In genomic region chr11:12249590-12250260, GRCh38 we compare ENCODE assay signal across 10 cellular contexts.
DNase-seq lines count a peak whose midpoint lies in the region; ATAC-seq, FAIRE-seq and TF ChIP-seq lines count a peak whose summit lies in the region.
"Had no signal": no experiment of that assay in that cellular context is flagged by ENCODE, and none has a peak within 500 bp of the region (broad histone marks: within the 10 kb centered on the region; RNA-seq: fewer than 3 reads in every experiment).

No MANE protein-coding gene starts in this region.

- no peak for FAIRE-seq in H1 (lab: Jason Lieb, UNC)
- FAIRE-seq: HTR-8/SVneo had no signal

- no peak overlapping the region for H3K4me3 ChIP-seq in H1 (ENCODE audit: extremely low read depth in 1 of 4, insufficient read depth in 2 of 4, low read depth in 3 of 4, low read length in 4 of 4)
- H3K4me3 ChIP-seq in thyroid gland (replicated peaks in 1 of 3): no peak overlapping the region
- H3K4me3 ChIP-seq: skin epidermis had no signal

- H3K56ac ChIP-seq in H1 (replicated peaks; ENCODE audit: insufficient read length, low read depth, low read length): no peak overlapping the region

- no peak for TF ChIP-seq CTCF in H1 (IDR thresholded peaks at IDR 0.05; ENCODE audit: control extremely low read depth in 1 of 3, insufficient read depth in 1 of 3, low read depth in 1 of 3, low read length in 3 of 3)
- TF ChIP-seq CTCF in thyroid gland (IDR thresholded peaks at IDR 0.05): no peak

- TF ChIP-seq POLR2A in H1 (IDR thresholded peaks at IDR 0.05; ENCODE audit: control extremely low read depth in 1 of 2, low read depth in 2 of 2, low read length in 2 of 2): no peak
- TF ChIP-seq POLR2A in thyroid gland (IDR thresholded peaks at IDR 0.05): no peak

- intact Hi-C loops in thyroid gland (cut with DNase I): no loop called here

- peaks cover 5 to 17% (median 12%) of the 10 kb centered on the region in 4 experiments; a peak in 5 of 7 replicates for H3K4me1 ChIP-seq in H1 (replicated peaks in 1 of 4; ENCODE audit: control insufficient read depth in 3 of 4, insufficient read depth in 4 of 4, low read length in 3 of 4)
- H3K4me1 ChIP-seq in thyroid gland: peaks cover 27 to 30% of the 10 kb centered on the region in 2 donors

- H4K8ac ChIP-seq in H1 (ENCODE audit: extremely low read depth, insufficient read depth, low read length): no peak overlapping the region; the same call in 1 of the 2 replicates

- no peak overlapping the region for H2BK120ac ChIP-seq in H1 (replicated peaks; ENCODE audit: low read depth, low read length)

- H3K27ac Mint-ChIP-seq in activated T-cell treated with anti-CD3 and anti-CD28 coated beads, Interleukin-2, amount 50 U/mL, for 72 hours: no peak overlapping the region
- H3K27ac Mint-ChIP-seq in activated CD4-positive, alpha-beta T cell treated with anti-CD3 and anti-CD28 coated beads, Interleukin-2, amount 10 ng/mL, durations not matched to agents 7 days and 5 days: no peak overlapping the region
- H3K27ac Mint-ChIP-seq: activated CD8-positive, alpha-beta T cell treated with anti-CD3 and anti-CD28 coated beads, Interleukin-2, amount 10 ng/mL, durations not matched to agents 7 days and 5 days had no signal

- peak overlapping the region; percentile 67 for H4K91ac ChIP-seq in H1 (replicated peaks; ENCODE audit: insufficient read length, low read length)

- H3K9me3 Mint-ChIP-seq in activated T-cell treated with anti-CD3 and anti-CD28 coated beads, Interleukin-2, amount 50 U/mL, for 72 hours: no peaks in the 10 kb centered on the region
- no peaks in the 10 kb centered on the region for H3K9me3 Mint-ChIP-seq in activated CD4-positive, alpha-beta T cell treated with anti-CD3 and anti-CD28 coated beads, Interleukin-2, amount 10 ng/mL, durations not matched to agents 7 days and 5 days

- H3K27me3 Mint-ChIP-seq in activated T-cell treated with anti-CD3 and anti-CD28 coated beads, Interleukin-2, amount 50 U/mL, for 72 hours (ENCODE audit: low read depth): no peaks in the 10 kb centered on the region
- H3K27me3 Mint-ChIP-seq in activated CD4-positive, alpha-beta T cell treated with anti-CD3 and anti-CD28 coated beads, Interleukin-2, amount 10 ng/mL, durations not matched to agents 7 days and 5 days: no peaks in the 10 kb centered on the region

- WGBS in H1 (ENCODE audit: extremely low coverage in 1 of 2, insufficient coverage in 1 of 2, insufficient read length in 1 of 2, insufficient replicate concordance in 2 of 2, low coverage in 1 of 2, low lambda C conversion rate in 2 of 2, missing lambda C conversion rate in 1 of 2), 2 experiments: 89% methylated on average over 20 of the region's 20 CpGs; no CpG with 5 or more reads in 1 of the 2 experiments
- WGBS in thyroid gland, 2 donors: 70 to 73% methylated on average over 20 of the region's 20 CpGs

- TF ChIP-seq RAD21 in H1 (IDR thresholded peaks at IDR 0.05 in 1 of 2, conservative IDR thresholded peaks at IDR 0.05 in 1 of 2; ENCODE audit: low read depth in 2 of 2, low read length in 2 of 2): no peak

- no peaks in the 10 kb centered on the region for H4K20me1 ChIP-seq in H1 (replicated peaks in 1 of 2; ENCODE audit: control insufficient read depth in 1 of 2, insufficient read depth in 2 of 2, low read length in 2 of 2)

- H3K79me2 ChIP-seq in H1 (ENCODE audit: control insufficient read depth in 1 of 2, insufficient read depth in 2 of 2, low read length in 2 of 2): no peaks in the 10 kb centered on the region

- H3K18ac ChIP-seq in H1 (ENCODE audit: extremely low read depth, low read length): no peak overlapping the region

- no peaks in the 10 kb centered on the region for H3K23me2 ChIP-seq in H1 (ENCODE audit: low read depth, low read length)

- no peaks in the 10 kb centered on the region for H3K79me1 ChIP-seq in H1 (ENCODE audit: low read depth, low read length)

- H3K36me3 Mint-ChIP-seq in activated T-cell treated with anti-CD3 and anti-CD28 coated beads, Interleukin-2, amount 50 U/mL, for 72 hours (ENCODE audit: insufficient read depth in 2 of 2): peaks cover 0 to 9% of the 10 kb centered on the region in 2 donors
- peaks cover 2% of the 10 kb centered on the region for H3K36me3 Mint-ChIP-seq in activated CD4-positive, alpha-beta T cell treated with anti-CD3 and anti-CD28 coated beads, Interleukin-2, amount 10 ng/mL, durations not matched to agents 7 days and 5 days (ENCODE audit: low read depth)

- no peak overlapping the region for H3K4me2 ChIP-seq in H1 (ENCODE audit: insufficient read depth in 1 of 2, low read depth in 2 of 2, low read length in 2 of 2)

- H2AK5ac ChIP-seq in H1 (ENCODE audit: low read depth, low read length): peak overlapping the region; percentile 28; the same call in 1 of the 2 replicates

- ATAC-seq in activated T-cell treated with anti-CD3 and anti-CD28 coated beads, Interleukin-2, amount 50 U/mL, for 72 hours (replicated peaks in 1 of 2): no peak
- ATAC-seq: activated CD8-positive, alpha-beta T cell treated with anti-CD3 and anti-CD28 coated beads, Interleukin-2, amount 10 ng/mL, durations not matched to agents 7 days and 5 days had no signal

- H2BK20ac ChIP-seq in H1 (ENCODE audit: low read length): peak overlapping the region; percentile 40; the same call in 1 of the 2 replicates

- H3K4ac ChIP-seq in H1 (replicated peaks; ENCODE audit: insufficient read length, low read depth, low read length): peak overlapping the region; percentile 23

- no peak overlapping the region for H3K23ac ChIP-seq in H1 (ENCODE audit: insufficient read length)

- no peak overlapping the region; the same call in 1 of the 2 replicates for H2BK5ac ChIP-seq in H1 (ENCODE audit: low read depth, low read length)

- no peaks in the 10 kb centered on the region for H3K4me1 Mint-ChIP-seq in activated T-cell treated with anti-CD3 and anti-CD28 coated beads, Interleukin-2, amount 50 U/mL, for 72 hours (ENCODE audit: low read depth)
- H3K4me1 Mint-ChIP-seq in activated CD4-positive, alpha-beta T cell treated with anti-CD3 and anti-CD28 coated beads, Interleukin-2, amount 10 ng/mL, durations not matched to agents 7 days and 5 days: no peaks in the 10 kb centered on the region

- no peak overlapping the region for H3K9ac ChIP-seq in H1 (replicated peaks in 1 of 4; ENCODE audit: extremely low read depth in 1 of 4, low read depth in 3 of 4, low read length in 3 of 4)

- POLR2A ChIA-PET in H1 (lab: Charles Lee; ENCODE audit: partially characterized antibody): interaction anchor here (1.2 kb wide), 1 partner anchor 10 kb away, joined by 3 read pairs; no protein-coding TSS in a partner anchor
- POLR2A ChIA-PET in activated CD4-positive, alpha-beta T cell treated with anti-CD3 and anti-CD28 coated beads, Interleukin-2, amount 10 ng/mL, durations not matched to agents 7 days and 5 days (lab: Charles Lee): no interaction called here

- H2BK12ac ChIP-seq in H1 (ENCODE audit: low read depth, low read length): peak overlapping the region; percentile 85; the same call in 1 of the 2 replicates

- DNase-seq in NCI-H1092 treated with DMSO at 0.1 percent for 48 hours (lab: John Stamatoyannopoulos, UW) (peak; percentile 96), NCI-H510A treated with DMSO at 0.1 percent for 48 hours (lab: John Stamatoyannopoulos, UW) (peak; percentile 88), H1 (ENCODE audit: low read depth in 1 of 2, low spot score in 2 of 2) (no peak), thyroid gland (peak; percentile 73 to 74), NOMO-1 treated with DMSO at 0.1 percent for 48 hours (lab: John Stamatoyannopoulos, UW; ENCODE audit: unreplicated experiment) (no peak)
- no peak for DNase-seq in activated T-cell treated with anti-CD3 and anti-CD28 coated beads, Interleukin-2, amount 50 U/mL, for 72 hours
- no peak for DNase-seq in activated CD4-positive, alpha-beta T cell treated with anti-CD3 and anti-CD28 coated beads, Interleukin-2, amount 10 ng/mL, durations not matched to agents 7 days and 5 days
- DNase-seq: activated CD8-positive, alpha-beta T cell treated with anti-CD3 and anti-CD28 coated beads, Interleukin-2, amount 10 ng/mL, durations not matched to agents 7 days and 5 days had no signal

- no peak overlapping the region for H2AFZ ChIP-seq in H1 (ENCODE audit: low read length)

- 0 out of 7 replicates have a peak, but pooled peaks cover 0 to 2% (median 0%) of the 10 kb centered on the region in 4 experiments for H3K27me3 ChIP-seq in H1 (replicated peaks in 1 of 4; ENCODE audit: control insufficient read depth in 3 of 4, extremely low read depth in 1 of 4, insufficient read depth in 3 of 4, low read length in 3 of 4)
- H3K27me3 ChIP-seq in thyroid gland: no peaks in the 10 kb centered on the region

- H3K14ac ChIP-seq in H1 (ENCODE audit: insufficient read length): no peak overlapping the region

- no peaks in the 10 kb centered on the region for H3K9me3 ChIP-seq in H1 (ENCODE audit: insufficient read depth in 2 of 2, low read depth in 1 of 2, low read length in 1 of 2)
- no peaks in the 10 kb centered on the region for H3K9me3 ChIP-seq in thyroid gland

- H2BK15ac ChIP-seq in H1 (ENCODE audit: low read length): no peak overlapping the region; the same call in 1 of the 2 replicates

- no peaks in the 10 kb centered on the region for H3K36me3 ChIP-seq in H1 (ENCODE audit: control insufficient read depth in 2 of 4, insufficient read depth in 4 of 4, low read length in 3 of 4)
- no peaks in the 10 kb centered on the region for H3K36me3 ChIP-seq in thyroid gland

- no peak overlapping the region for H3K4me3 Mint-ChIP-seq in activated T-cell treated with anti-CD3 and anti-CD28 coated beads, Interleukin-2, amount 50 U/mL, for 72 hours
- H3K4me3 Mint-ChIP-seq in activated CD4-positive, alpha-beta T cell treated with anti-CD3 and anti-CD28 coated beads, Interleukin-2, amount 10 ng/mL, durations not matched to agents 7 days and 5 days: no peak overlapping the region
- H3K4me3 Mint-ChIP-seq: activated CD8-positive, alpha-beta T cell treated with anti-CD3 and anti-CD28 coated beads, Interleukin-2, amount 10 ng/mL, durations not matched to agents 7 days and 5 days had no signal

- TF ChIP-seq EP300 in H1 (IDR thresholded peaks at IDR 0.05; ENCODE audit: borderline replicate concordance in 1 of 2, low read depth in 2 of 2, low read length in 2 of 2): no peak

- no peak overlapping the region for H3K27ac ChIP-seq in H1 (ENCODE audit: low read depth, low read length)
- peak overlapping the region in 2 of 3 donors; percentile 74 to 82 for H3K27ac ChIP-seq in thyroid gland

- no peak overlapping the region for H4K5ac ChIP-seq in H1 (ENCODE audit: insufficient read length, low read depth, low read length)

- CTCF ChIA-PET in H1 (lab: Charles Lee; ENCODE audit: partially characterized antibody): interaction anchor here (1.1 to 2.5 kb wide), 6 partner anchors 12 to 192 kb away, joined by 3 to 13 read pairs (median 4); no protein-coding TSS in a partner anchor
- CTCF ChIA-PET in activated CD4-positive, alpha-beta T cell treated with anti-CD3 and anti-CD28 coated beads, Interleukin-2, amount 10 ng/mL, durations not matched to agents 7 days and 5 days (lab: Charles Lee): interaction anchor here (1.0 to 1.6 kb wide), 5 partner anchors 8 to 187 kb away, joined by 3 to 8 read pairs (median 3); no protein-coding TSS in a partner anchor

TF ChIP-seq in H1, 55 proteins besides CTCF, POLR2A, EP300 and RAD21 (continues in another document):
- TF ChIP-seq BCL11A (IDR thresholded peaks at IDR 0.05; ENCODE audit: low read depth in 2 of 2, low read length in 2 of 2) (no peak), GABPA (IDR thresholded peaks at IDR 0.05; ENCODE audit: borderline replicate concordance, insufficient read depth, low read length) (no peak), SP1 (IDR thresholded peaks at IDR 0.05; ENCODE audit: low read depth, low read length) (no peak)

Comparison
In these comparisons a context has a peak if more than half of its experiments do, and no peak if none do; other contexts are left out.
1. DNase-seq: peak in NCI-H1092 treated with DMSO at 0.1 percent for 48 hours (single experiment), NCI-H510A treated with DMSO at 0.1 percent for 48 hours (single experiment) and thyroid gland (2 of 2); none in H1 (0 of 2), activated T-cell treated with anti-CD3 and anti-CD28 coated beads, Interleukin-2, amount 50 U/mL, for 72 hours (0 of 2), activated CD4-positive, alpha-beta T cell treated with anti-CD3 and anti-CD28 coated beads, Interleukin-2, amount 10 ng/mL, durations not matched to agents 7 days and 5 days (single experiment) and NOMO-1 treated with DMSO at 0.1 percent for 48 hours (single experiment).